ENCODE assay signal across 28 cellular contexts in genomic region chr2:40138327-40138726, GRCh38.
"Had no signal": no experiment of that assay in that cellular context is flagged by ENCODE, and none has a peak within 500 bp of the region (broad histone marks: within the 10 kb centered on the region; RNA-seq: fewer than 3 reads in every experiment).

No MANE protein-coding gene starts in this region.

- H3K4me2 ChIP-seq: hepatocyte, neural progenitor cell had no signal

- H3K9me3 ChIP-seq: left lung, neutrophil, right atrium auricular region, stomach, testis, thyroid gland, transverse colon, upper lobe of left lung, vagina had no signal

- H3K9ac ChIP-seq: neural progenitor cell, parathyroid adenoma had no signal

- H3K79me2 ChIP-seq: hepatocyte, parathyroid adenoma had no signal

- ATAC-seq: left cardiac atrium; left lung; natural killer cell; sciatic nerve; stimulated activated naive B cell treated with anti-CD40 and anti-IgM and Interleukin-4, amounts not matched to agents 10 μg/mL and 1 μg/mL and 100 μg/mL, for 72 hours; stimulated activated naive CD8-positive, alpha-beta T cell treated with anti-CD3 and anti-CD28 coated beads, Interleukin-15, Interleukin-2, amounts not matched to agents 100 U/mL and 50 U/mL, for 24 hours had no signal

- H3K4me3 ChIP-seq: hepatocyte, left lung, lung, neural progenitor cell, right atrium auricular region, skin epidermis, stomach, testis, thyroid gland, transverse colon, upper lobe of left lung, vagina had no signal

- H3K27me3 ChIP-seq: hepatocyte, left lung, neural progenitor cell, neutrophil, right atrium auricular region, stomach, testis, thyroid gland, transverse colon, upper lobe of left lung, vagina had no signal

- H3K4me1 ChIP-seq: left lung, parathyroid adenoma, right atrium auricular region, stomach, testis, thyroid gland, transverse colon, upper lobe of left lung, vagina had no signal

- DNase-seq: kidney glomerular epithelial cell; left cardiac atrium; left lung; mesendoderm; naive B cell; natural killer cell; nephron progenitor cell; occipital lobe; stimulated activated CD4-positive, alpha-beta T cell treated with anti-CD3 and anti-CD28 coated beads, Interleukin-12 subunit alpha, Interleukin-12 subunit beta, amount 100 ng/mL, for 4 hours; stimulated activated CD4-positive, alpha-beta T cell treated with anti-CD3 and anti-CD28 coated beads, Interleukin-15, amount 100 ng/mL, for 24 hours; stimulated activated CD4-positive, alpha-beta T cell treated with anti-CD3 and anti-CD28 coated beads, Interleukin-2, amount 100 ng/mL, for 24 hours; stimulated activated CD4-positive, alpha-beta T cell treated with anti-CD3 and anti-CD28 coated beads, Interleukin-4, amount 100 ng/mL, for 1 hour; stimulated activated naive B cell treated with anti-CD40 and anti-IgM and Interleukin-4, amounts not matched to agents 10 μg/mL and 1 μg/mL and 100 μg/mL, for 72 hours; stimulated activated naive CD8-positive, alpha-beta T cell treated with anti-CD3 and anti-CD28 coated beads, Interleukin-15, Interleukin-2, amounts not matched to agents 100 U/mL and 50 U/mL, for 24 hours; stomach; testis; thyroid gland; transverse colon; upper lobe of left lung had no signal

- H3K36me3 ChIP-seq: left lung, neural progenitor cell, neutrophil, thyroid gland, transverse colon, upper lobe of left lung, vagina had no signal

- H3K27ac ChIP-seq: hepatocyte, left lung, neural progenitor cell, neutrophil, parathyroid adenoma, right atrium auricular region, skin epidermis, stomach, testis, thyroid gland, upper lobe of left lung, vagina had no signal

- H2AFZ ChIP-seq: hepatocyte, neural progenitor cell, parathyroid adenoma had no signal
